ENCODE assay signal across 1 cellular context in genomic region chr5:117318528-117318927, GRCh38.
TF ChIP-seq lines count a peak whose summit lies in the region.

No MANE protein-coding gene starts in this region.

TF ChIP-seq in HepG2, 621 proteins besides CTCF, POLR2A, EP300 and RAD21 (continued from another document):
- TF ChIP-seq ZNF639 (CRISPR knock-in tag; conservative IDR thresholded peaks at IDR 0.05), result no peak
- TF ChIP-seq NAIF1 (CRISPR knock-in tag; IDR thresholded peaks at IDR 0.05; ENCODE audit: borderline replicate concordance), result no peak
- no peak for TF ChIP-seq ZNF124 (CRISPR knock-in tag; IDR thresholded peaks at IDR 0.05)
- no peak for TF ChIP-seq ZNF850 (CRISPR knock-in tag; conservative IDR thresholded peaks at IDR 0.05)
- no peak for TF ChIP-seq MTF2 (CRISPR knock-in tag; IDR thresholded peaks at IDR 0.05; ENCODE audit: borderline replicate concordance)
- TF ChIP-seq KDM5A (IDR thresholded peaks at IDR 0.05; ENCODE audit: borderline replicate concordance, low read length), result no peak
- no peak for TF ChIP-seq GMEB2 (CRISPR knock-in tag; IDR thresholded peaks at IDR 0.05; ENCODE audit: low read depth)
- TF ChIP-seq NCOA2 (CRISPR knock-in tag; IDR thresholded peaks at IDR 0.05), result no peak
- no peak for TF ChIP-seq NFRKB (IDR thresholded peaks at IDR 0.05)
- TF ChIP-seq KLF16 (CRISPR knock-in tag; IDR thresholded peaks at IDR 0.05), result no peak
- TF ChIP-seq, protein P1, sequence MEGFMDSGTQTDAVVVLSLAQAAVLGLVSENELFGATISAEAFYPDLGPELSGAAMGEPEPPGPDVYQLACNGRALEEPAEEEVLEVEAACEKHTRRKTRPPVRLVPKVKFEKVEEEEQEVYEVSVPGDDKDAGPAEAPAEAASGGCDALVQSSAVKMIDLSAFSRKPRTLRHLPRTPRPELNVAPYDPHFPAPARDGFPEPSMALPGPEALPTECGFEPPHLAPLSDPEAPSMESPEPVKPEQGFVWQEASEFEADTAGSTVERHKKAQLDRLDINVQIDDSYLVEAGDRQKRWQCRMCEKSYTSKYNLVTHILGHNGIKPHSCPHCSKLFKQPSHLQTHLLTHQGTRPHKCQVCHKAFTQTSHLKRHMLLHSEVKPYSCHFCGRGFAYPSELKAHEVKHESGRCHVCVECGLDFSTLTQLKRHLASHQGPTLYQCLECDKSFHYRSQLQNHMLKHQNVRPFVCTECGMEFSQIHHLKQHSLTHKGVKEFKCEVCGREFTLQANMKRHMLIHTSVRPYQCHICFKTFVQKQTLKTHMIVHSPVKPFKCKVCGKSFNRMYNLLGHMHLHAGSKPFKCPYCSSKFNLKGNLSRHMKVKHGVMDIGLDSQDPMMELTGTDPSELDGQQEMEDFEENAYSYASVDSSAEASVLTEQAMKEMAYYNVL (CRISPR knock-in tag; IDR thresholded peaks at IDR 0.05; ENCODE audit: borderline replicate concordance), result no peak
- no peak for TF ChIP-seq ZFX (CRISPR knock-in tag; IDR thresholded peaks at IDR 0.05; ENCODE audit: low read depth)
- TF ChIP-seq HIC2 (CRISPR knock-in tag; IDR thresholded peaks at IDR 0.05; ENCODE audit: low read depth), result no peak
